ENCODE assay signal across 8 cellular contexts in genomic region chr6:34695729-34696188, GRCh38. TPM values are rescaled to one million over a fixed set of nuclear protein-coding genes. Genes with fewer than 3 reads are reported as not detected.
A peak's percentile ranks its signal among the peaks of the same experiment; 100 is the strongest.
DNase-seq lines count a peak whose midpoint lies in the region; ATAC-seq and TF ChIP-seq lines count a peak whose summit lies in the region.

No MANE protein-coding gene starts in this region.

- H3K36me3 ChIP-seq in Caco-2 (ENCODE audit: control insufficient read depth, insufficient read depth, low read length) (no peaks in the 10 kb centered on the region), OCI-LY1 (ENCODE audit: insufficient read depth, low read length) (peaks cover 27% of the 10 kb centered on the region; the same call in 1 of the 2 replicates), osteoblast (ENCODE audit: insufficient read depth, low read length) (no peaks in the 10 kb centered on the region)

- H3K27ac ChIP-seq in OCI-LY1 (ENCODE audit: low read depth, low read length, poor library complexity, severe bottlenecking) (peak overlapping the region; percentile 60), osteoblast (ENCODE audit: low read depth, low read length) (peak overlapping the region; percentile 88)

- peaks cover 11% of the 10 kb centered on the region for H3K4me1 ChIP-seq in Caco-2
- H3K4me1 ChIP-seq in OCI-LY1 (ENCODE audit: insufficient read depth, low read length, severe bottlenecking): peaks cover 61% of the 10 kb centered on the region
- peaks cover 14% of the 10 kb centered on the region for H3K4me1 ChIP-seq in osteoblast (ENCODE audit: insufficient read depth, low read length)

- H3K4me1 Mint-ChIP-seq in Caco-2 (ENCODE audit: low read depth, unreplicated experiment): peaks cover 23% of the 10 kb centered on the region
- H3K4me1 Mint-ChIP-seq in endothelial cell (ENCODE audit: unreplicated experiment): peaks cover 28% of the 10 kb centered on the region

- DNase-seq in Caco-2 (no peak), endothelial cell (ENCODE audit: low spot score) (no peak), osteoblast (ENCODE audit: insufficient read length, low spot score, missing footprints) (peak; percentile 46), NK-92 (lab: John Stamatoyannopoulos, UW; ENCODE audit: unreplicated experiment) (no peak), NCI-H2107 treated with DMSO at 0.1 percent for 48 hours (lab: John Stamatoyannopoulos, UW; ENCODE audit: unreplicated experiment) (no peak)

- peak overlapping the region; percentile 78 for H3K4me3 Mint-ChIP-seq in Caco-2 (ENCODE audit: unreplicated experiment)
- peak overlapping the region; percentile 99 for H3K4me3 Mint-ChIP-seq in endothelial cell (ENCODE audit: unreplicated experiment)

- H4K20me1 ChIP-seq in OCI-LY1 (ENCODE audit: insufficient read depth, low read length): no peaks in the 10 kb centered on the region
- H4K20me1 ChIP-seq in osteoblast (ENCODE audit: insufficient read depth, low read length): peaks cover 41% of the 10 kb centered on the region

- POLR2A ChIA-PET in Caco-2 (lab: Charles Lee): interaction anchor here (0.5 to 1.9 kb wide), 4 partner anchors 50 to 985 kb away, joined by 3 to 6 read pairs (median 5); no protein-coding TSS in a partner anchor

- H3F3A ChIP-seq in OCI-LY1 (ENCODE audit: insufficient read depth, low read length): no peaks in the 10 kb centered on the region

- no peaks in the 10 kb centered on the region for H3K27me3 ChIP-seq in Caco-2 (replicated peaks; ENCODE audit: control insufficient read depth, insufficient read depth, low read length)
- H3K27me3 ChIP-seq in OCI-LY1 (ENCODE audit: insufficient read depth, low read length): no peaks in the 10 kb centered on the region
- no peaks in the 10 kb centered on the region for H3K27me3 ChIP-seq in osteoblast (ENCODE audit: insufficient read depth, low read length)

- peak overlapping the region; percentile 77 for H3K27ac Mint-ChIP-seq in Caco-2 (ENCODE audit: unreplicated experiment)
- peak overlapping the region; percentile 77 for H3K27ac Mint-ChIP-seq in endothelial cell (ENCODE audit: unreplicated experiment)

- H2AFZ ChIP-seq in OCI-LY1 (ENCODE audit: low read length) (no peak overlapping the region), osteoblast (ENCODE audit: low read length) (peak overlapping the region; percentile 92)

- H3K4me2 ChIP-seq in OCI-LY1 (ENCODE audit: low read length) (peak overlapping the region; percentile 84), osteoblast (ENCODE audit: insufficient read depth, low read length) (peak overlapping the region; percentile 96)

- H3K9me3 ChIP-seq in Caco-2: no peaks in the 10 kb centered on the region
- no peaks in the 10 kb centered on the region for H3K9me3 ChIP-seq in OCI-LY1 (ENCODE audit: low read length)
- no peaks in the 10 kb centered on the region for H3K9me3 ChIP-seq in osteoblast (ENCODE audit: low read depth, low read length)

- no TSS peak for BruUV-seq in Caco-2 (replicated peaks; lab: Mats Ljungman, UMichigan)

- no peak for ATAC-seq in GM18511 (IDR thresholded peaks at IDR 0.05; ENCODE audit: unreplicated experiment)
- no peak for ATAC-seq in GM21737 (IDR thresholded peaks at IDR 0.05; ENCODE audit: unreplicated experiment)

- H3K4me3 ChIP-seq in Caco-2 (ENCODE audit: low read depth, low read length) (peak overlapping the region; percentile 48), OCI-LY1 (ENCODE audit: low read depth, low read length, poor library complexity, severe bottlenecking) (peak overlapping the region; percentile 74), osteoblast (ENCODE audit: insufficient read depth, low read length) (peak overlapping the region; percentile 79)

- peaks cover 6% of the 10 kb centered on the region for H3K36me3 Mint-ChIP-seq in Caco-2 (ENCODE audit: insufficient read depth, unreplicated experiment)
- H3K36me3 Mint-ChIP-seq in endothelial cell (ENCODE audit: low read depth, unreplicated experiment): peaks cover 4% of the 10 kb centered on the region

- H3K79me2 ChIP-seq in OCI-LY1 (ENCODE audit: insufficient read depth, low read length): peaks cover 57% of the 10 kb centered on the region
- peaks cover 60% of the 10 kb centered on the region for H3K79me2 ChIP-seq in osteoblast (ENCODE audit: insufficient read depth, low read length)

- CTCF ChIA-PET in Caco-2 (lab: Charles Lee): interaction anchor here (0.6 to 1.4 kb wide), 5 partner anchors 21 to 79 kb away, joined by 3 to 10 read pairs (median 5); partner anchors contain the start of gene SNRPC

- H3K9me3 Mint-ChIP-seq in Caco-2 (ENCODE audit: unreplicated experiment) (no peaks in the 10 kb centered on the region), endothelial cell (ENCODE audit: unreplicated experiment) (no peaks in the 10 kb centered on the region)

- H3K27me3 Mint-ChIP-seq in Caco-2 (ENCODE audit: insufficient read depth, unreplicated experiment) (no peaks in the 10 kb centered on the region), endothelial cell (ENCODE audit: unreplicated experiment) (peaks cover 6% of the 10 kb centered on the region)

- peak overlapping the region; percentile 84 for H3K9ac ChIP-seq in OCI-LY1 (ENCODE audit: low read length)

- no peaks in the 10 kb centered on the region for H3K9me2 ChIP-seq in OCI-LY1 (ENCODE audit: low read depth, low read length)

- no peak for TF ChIP-seq CTCF in Caco-2 (IDR thresholded peaks at IDR 0.05; ENCODE audit: insufficient read depth in 1 of 2, low read depth in 1 of 2, low read length in 1 of 2, severe bottlenecking in 1 of 2, unreplicated experiment in 1 of 2)
- no peak for TF ChIP-seq CTCF in OCI-LY1 (IDR thresholded peaks at IDR 0.05; ENCODE audit: low read length)
- no peak for TF ChIP-seq CTCF in endothelial cell (IDR thresholded peaks at IDR 0.05; ENCODE audit: unreplicated experiment)
- TF ChIP-seq CTCF in osteoblast (IDR thresholded peaks at IDR 0.05; ENCODE audit: extremely low read depth, low read depth, low read length): no peak

- intact Hi-C loops in Caco-2 (cut with micrococcal nuclease; ENCODE audit: unreplicated experiment): loop anchor here (2.0 kb wide), 2 partner anchors 25 to 49 kb away; no protein-coding TSS in a partner anchor

RNA-seq across cellular contexts. Expression of gene ILRUN, which starts 0.8 kb away (rescaled TPM):
- total RNA-seq in Caco-2 (2022) (92.1 and 95.9 TPM in 2 replicates), endothelial cell (ENCODE audit: unreplicated experiment) (58.9 TPM), osteoblast (38.0 and 38.3 TPM in 2 replicates)
